10 cellular contexts compared by ENCODE assay signal in genomic region chr1:153357076-153357852, GRCh38. TPM values are rescaled to one million over a fixed set of nuclear protein-coding genes. Genes with fewer than 3 reads are reported as not detected.
DNase-seq lines count a peak whose midpoint lies in the region; ATAC-seq, FAIRE-seq and TF ChIP-seq lines count a peak whose summit lies in the region.
"Had no signal": no experiment of that assay in that cellular context is flagged by ENCODE, and none has a peak within 500 bp of the region (broad histone marks: within the 10 kb centered on the region; RNA-seq: fewer than 3 reads in every experiment).

No MANE protein-coding gene starts in this region.

- H3K27ac Mint-ChIP-seq in stimulated activated memory B cell treated with anti-CD40 and anti-IgM and Interleukin-4, amounts not matched to agents 10 μg/mL and 1 μg/mL and 100 μg/mL, for 72 hours: peak overlapping the region; percentile 16

- no peak overlapping the region for H3K4me3 ChIP-seq in LNCaP clone FGC (ENCODE audit: low read depth, low read length)

- no peaks in the 10 kb centered on the region for H3K36me3 Mint-ChIP-seq in stimulated activated memory B cell treated with anti-CD40 and anti-IgM and Interleukin-4, amounts not matched to agents 10 μg/mL and 1 μg/mL and 100 μg/mL, for 72 hours

- peak; percentile 42 for DNase-seq in LNCaP clone FGC (ENCODE audit: low read depth)
- peak; percentile 51 for DNase-seq in islet precursor cell
- no peak for DNase-seq in cortex of kidney (lab: John Stamatoyannopoulos, UW)
- DNase-seq in DMS153 (lab: John Stamatoyannopoulos, UW): no peak
- no peak for DNase-seq in GM12891 (ENCODE audit: insufficient read length, low spot score)
- no peak for DNase-seq in NCI-H526 treated with DMSO at 0.1 percent for 48 hours (lab: John Stamatoyannopoulos, UW)
- DNase-seq: T-helper 9 cell had no signal

- no peak overlapping the region for H3K4me3 Mint-ChIP-seq in stimulated activated memory B cell treated with anti-CD40 and anti-IgM and Interleukin-4, amounts not matched to agents 10 μg/mL and 1 μg/mL and 100 μg/mL, for 72 hours
- H3K4me3 Mint-ChIP-seq: neural crest cell had no signal

- H3K27me3 Mint-ChIP-seq in stimulated activated memory B cell treated with anti-CD40 and anti-IgM and Interleukin-4, amounts not matched to agents 10 μg/mL and 1 μg/mL and 100 μg/mL, for 72 hours: peaks cover 56% of the 10 kb centered on the region

- no peak for FAIRE-seq in GM12891 (lab: Jason Lieb, UNC)

- TF ChIP-seq POLR2A in GM12891 (IDR thresholded peaks at IDR 0.05; ENCODE audit: low read depth, low read length): no peak

- H3K9me3 Mint-ChIP-seq in stimulated activated memory B cell treated with anti-CD40 and anti-IgM and Interleukin-4, amounts not matched to agents 10 μg/mL and 1 μg/mL and 100 μg/mL, for 72 hours: no peaks in the 10 kb centered on the region
- H3K9me3 Mint-ChIP-seq: neural crest cell had no signal

- H3K27ac ChIP-seq in VCaP: peak overlapping the region; percentile 22; the same call in 1 of the 2 replicates

- H3K4me1 Mint-ChIP-seq in stimulated activated memory B cell treated with anti-CD40 and anti-IgM and Interleukin-4, amounts not matched to agents 10 μg/mL and 1 μg/mL and 100 μg/mL, for 72 hours: peaks cover 30% of the 10 kb centered on the region
- H3K4me1 Mint-ChIP-seq: neural crest cell had no signal

- ATAC-seq in stimulated activated memory B cell treated with anti-CD40 and anti-IgM and Interleukin-4, amounts not matched to agents 10 μg/mL and 1 μg/mL and 100 μg/mL, for 72 hours: no peak

- TF ChIP-seq CTCF in LNCaP clone FGC (IDR thresholded peaks at IDR 0.05; ENCODE audit: control insufficient read depth, extremely low read depth, insufficient read depth): no peak
- TF ChIP-seq CTCF in VCaP (conservative IDR thresholded peaks at IDR 0.05): no peak

TF ChIP-seq in GM12891, 5 proteins besides CTCF, POLR2A, EP300 and RAD21:
- no peak for TF ChIP-seq PAX5 (IDR thresholded peaks at IDR 0.05; ENCODE audit: insufficient read depth, low read length, severe bottlenecking)

RNA-seq across cellular contexts. Expression of gene S100A9, which starts 0.4 kb away (rescaled TPM):
- polyA plus RNA-seq in GM12891 (2012; ENCODE audit: low read depth, missing spikeins): not detected

RNA-seq across cellular contexts. Expression of gene PGLYRP4, which starts 8.6 kb away (rescaled TPM):
- 1.1 TPM for polyA plus RNA-seq in GM12891 (2012; ENCODE audit: low read depth, missing spikeins)

RNA-seq across cellular contexts. Expression of gene S100A12, which starts 18.2 kb away (rescaled TPM):
- polyA plus RNA-seq in GM12891 (2012; ENCODE audit: low read depth, missing spikeins): not detected

RNA-seq across cellular contexts. Expression of gene S100A8, which starts 33.6 kb away (rescaled TPM):
- polyA plus RNA-seq in GM12891 (2012; ENCODE audit: low read depth, missing spikeins): not detected

RNA-seq across cellular contexts. Expression of gene PGLYRP3, which starts 44.5 kb away (rescaled TPM):
- polyA plus RNA-seq in GM12891 (2012; ENCODE audit: low read depth, missing spikeins): 0.27 TPM

Comparison
In these comparisons a context has a peak if more than half of its experiments do, and no peak if none do; other contexts are left out.
1. DNase-seq: peak in LNCaP clone FGC (single experiment) and islet precursor cell (single experiment); none in cortex of kidney (single experiment), DMS153 (single experiment), GM12891 (single experiment) and NCI-H526 treated with DMSO at 0.1 percent for 48 hours (single experiment).